In genomic region chr12:53053223-53054111, GRCh38 we compare ENCODE assay signal across 1 cellular context.
A peak's percentile ranks its signal among the peaks of the same experiment; 100 is the strongest.
TF ChIP-seq lines count a peak whose summit lies in the region.

No MANE protein-coding gene starts in this region.

TF ChIP-seq in HCT116, 20 proteins besides CTCF, POLR2A, EP300 and RAD21:
- TF ChIP-seq YY1 (IDR thresholded peaks at IDR 0.05; ENCODE audit: extremely low read depth, insufficient replicate concordance, low read depth, low read length) = peak; percentile 69
- no peak for TF ChIP-seq EZH2 (IDR thresholded peaks at IDR 0.05)
- peak; percentile 49 for TF ChIP-seq POLR2AphosphoS5 (IDR thresholded peaks at IDR 0.05; ENCODE audit: low read depth, low read length)
- no peak for TF ChIP-seq JUND (IDR thresholded peaks at IDR 0.05)
